1 cellular context compared by ENCODE assay signal in genomic region chrX:70033348-70033747, GRCh38.
TF ChIP-seq lines count a peak whose summit lies in the region.

No MANE protein-coding gene starts in this region.

TF ChIP-seq in K562, 482 proteins besides CTCF, POLR2A, EP300 and RAD21 (continued from another document):
- no peak for TF ChIP-seq MEF2D (tag; conservative IDR thresholded peaks at IDR 0.05; ENCODE audit: low read depth)
TF ChIP-seq in K562: peak in this region for 2.
